15 cellular contexts compared by ENCODE assay signal in the genomic region with DNA sequence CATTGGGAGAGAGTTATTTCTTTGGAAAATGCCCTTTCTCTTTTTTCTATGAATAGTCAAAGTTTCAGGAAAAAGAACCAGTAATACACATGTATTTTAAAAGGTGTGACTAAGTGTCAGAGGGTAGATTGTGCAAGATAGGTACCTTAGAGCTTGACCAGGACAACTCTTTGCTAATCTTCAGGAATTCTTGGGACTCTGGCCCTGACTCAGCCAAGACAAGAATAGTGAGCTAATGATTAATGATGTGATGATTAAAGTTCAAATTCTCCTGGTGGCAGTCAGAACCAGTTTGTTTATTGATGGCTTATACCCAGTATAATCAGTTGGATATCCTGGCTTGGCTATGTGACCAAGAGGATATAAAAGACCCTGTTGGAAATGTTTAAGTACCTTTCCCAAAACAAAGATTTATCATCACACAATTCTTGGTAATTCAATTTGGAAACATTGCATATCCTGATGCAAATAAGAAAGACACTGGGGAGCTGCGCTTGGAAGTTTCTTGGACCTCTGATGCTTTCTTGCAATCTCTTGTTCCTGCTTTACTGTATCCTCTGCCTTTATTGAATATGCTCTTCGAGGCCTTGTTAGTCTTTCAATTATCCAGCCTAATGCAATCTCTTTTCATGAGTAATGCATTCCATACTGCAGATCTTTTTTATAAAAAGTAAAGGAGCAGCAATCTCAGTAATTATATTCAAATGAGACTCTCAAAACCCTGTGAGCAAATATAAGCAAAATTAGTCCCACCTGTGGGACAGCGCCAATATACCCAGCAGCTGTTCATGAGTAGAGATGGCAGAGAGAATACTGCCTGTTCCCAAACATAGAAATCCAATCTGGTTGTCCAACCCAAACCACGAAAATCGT. TPM values are rescaled to one million over a fixed set of nuclear protein-coding genes. Genes with fewer than 3 reads are reported as not detected.
DNase-seq lines count a peak whose midpoint lies in the region; ATAC-seq and TF ChIP-seq lines count a peak whose summit lies in the region.
"Had no signal": no experiment of that assay in that cellular context is flagged by ENCODE, and none has a peak within 500 bp of the region (broad histone marks: within the 10 kb centered on the region; RNA-seq: fewer than 3 reads in every experiment).

No MANE protein-coding gene starts in this region.

- no peaks in the 10 kb centered on the region for H3K27me3 ChIP-seq in CD8-positive, alpha-beta memory T cell (ENCODE audit: insufficient read depth, low read length, poor library complexity, severe bottlenecking)
- H3K27me3 ChIP-seq: BLaER1 treated with 17β-estradiol and CSF1 and Interleukin-3, amounts not matched to agents 10 nM and 100 nM had no signal

- no peak overlapping the region for H3K4me3 ChIP-seq in AG10803 (ENCODE audit: low read length)
- H3K4me3 ChIP-seq in CD8-positive, alpha-beta memory T cell (ENCODE audit: low read length) = no peak overlapping the region
- H3K4me3 ChIP-seq: BLaER1 treated with 17β-estradiol and CSF1 and Interleukin-3, amounts not matched to agents 10 nM and 100 nM had no signal

- peaks cover 3 to 26% of the 10 kb centered on the region in 2 donors for H3K27me3 Mint-ChIP-seq in CD8-positive, alpha-beta memory T cell

- no peaks in the 10 kb centered on the region for H3K4me1 ChIP-seq in CD8-positive, alpha-beta memory T cell (ENCODE audit: insufficient read depth, low read length)
- H3K4me1 ChIP-seq: BLaER1 treated with 17β-estradiol and CSF1 and Interleukin-3, amounts not matched to agents 10 nM and 100 nM had no signal

- POLR2A ChIA-PET in CD8-positive, alpha-beta memory T cell (lab: Charles Lee) = no interaction called here

- no peak overlapping the region for H3K27ac ChIP-seq in CD8-positive, alpha-beta memory T cell (ENCODE audit: low read depth, low read length)
- H3K27ac ChIP-seq: BLaER1 treated with 17β-estradiol and CSF1 and Interleukin-3, amounts not matched to agents 10 nM and 100 nM; KMS-11 had no signal

- peaks cover 0 to 6% (median 1%) of the 10 kb centered on the region in 5 donors for H3K9me3 Mint-ChIP-seq in CD8-positive, alpha-beta memory T cell

- H3K9me3 ChIP-seq in CD8-positive, alpha-beta memory T cell (ENCODE audit: low read length) = no peaks in the 10 kb centered on the region

- H3K36me3 Mint-ChIP-seq in CD8-positive, alpha-beta memory T cell = no peaks in the 10 kb centered on the region

- TF ChIP-seq CTCF in AG10803 (conservative IDR thresholded peaks at IDR 0.05; ENCODE audit: low read length) = no peak

- ATAC-seq in HG03097 (IDR thresholded peaks at IDR 0.05; ENCODE audit: low FRiP score, unreplicated experiment) = no peak

- no peaks in the 10 kb centered on the region for H3K4me1 Mint-ChIP-seq in CD8-positive, alpha-beta memory T cell

- H3K36me3 ChIP-seq in CD8-positive, alpha-beta memory T cell (ENCODE audit: insufficient read depth, low read length) = no peaks in the 10 kb centered on the region
- H3K36me3 ChIP-seq: BLaER1 treated with 17β-estradiol and CSF1 and Interleukin-3, amounts not matched to agents 10 nM and 100 nM had no signal

- H3K4me3 Mint-ChIP-seq in CD8-positive, alpha-beta memory T cell = no peak overlapping the region

- DNase-seq in AG10803 (ENCODE audit: low read depth) (peak; percentile 68), LHCN-M2 (ENCODE audit: low read depth) (peak; percentile 83), dedifferentiated amniotic fluid mesenchymal stem cell (ENCODE audit: extremely low spot score) (peak; percentile 27), left kidney (ENCODE audit: low read depth, low spot score) (peak; percentile 44), activated T-cell treated with anti-CD3 and anti-CD28 coated beads for 4 hours (no peak)
- no peak for DNase-seq in CD8-positive, alpha-beta memory T cell
- DNase-seq in central memory CD4-positive, alpha-beta T cell = no peak
- DNase-seq: amygdala; NCI-H2227 treated with DMSO at 0.1 percent for 48 hours; RPMI8226; stimulated activated CD4-positive, alpha-beta T cell treated with anti-CD3 and anti-CD28 coated beads, Interleukin-12 subunit alpha, Interleukin-12 subunit beta, amount 100 ng/mL, for 4 hours had no signal

- H3K27ac Mint-ChIP-seq in CD8-positive, alpha-beta memory T cell = no peak overlapping the region

- CTCF ChIA-PET in CD8-positive, alpha-beta memory T cell (lab: Charles Lee) = no interaction called here

RNA-seq across cellular contexts. Expression of a gene that starts 48.0 kb away (rescaled TPM):
- 1.6 and 2.0 TPM in 2 replicates for total RNA-seq in LHCN-M2 (2014; rRNA removed)
- 0.78 TPM for polyA plus RNA-seq in LHCN-M2 (2012)
- total RNA-seq in CD8-positive, alpha-beta memory T cell = 1 to 10 TPM; 1.6 to 1.8 TPM
- polyA plus RNA-seq in CD8-positive, alpha-beta memory T cell = 1.1 TPM

RNA-seq across cellular contexts. Expression of a gene that starts 49.5 kb away (rescaled TPM):
- not detected in 2 replicates for total RNA-seq in LHCN-M2 (2014; rRNA removed)
- not detected for polyA plus RNA-seq in LHCN-M2 (2012)
- not detected for total RNA-seq in CD8-positive, alpha-beta memory T cell
- not detected for polyA plus RNA-seq in CD8-positive, alpha-beta memory T cell
- total RNA-seq: H4 had no signal

Comparison
In these comparisons a context has a peak if more than half of its experiments do, and no peak if none do; other contexts are left out.
1. DNase-seq: peak in AG10803 (single experiment), LHCN-M2 (single experiment), dedifferentiated amniotic fluid mesenchymal stem cell (single experiment) and left kidney (single experiment); none in CD8-positive, alpha-beta memory T cell (0 of 5), central memory CD4-positive, alpha-beta T cell (single experiment) and activated T-cell treated with anti-CD3 and anti-CD28 coated beads for 4 hours (single experiment).